ENCODE assay signal across 15 cellular contexts in the genomic region with DNA sequence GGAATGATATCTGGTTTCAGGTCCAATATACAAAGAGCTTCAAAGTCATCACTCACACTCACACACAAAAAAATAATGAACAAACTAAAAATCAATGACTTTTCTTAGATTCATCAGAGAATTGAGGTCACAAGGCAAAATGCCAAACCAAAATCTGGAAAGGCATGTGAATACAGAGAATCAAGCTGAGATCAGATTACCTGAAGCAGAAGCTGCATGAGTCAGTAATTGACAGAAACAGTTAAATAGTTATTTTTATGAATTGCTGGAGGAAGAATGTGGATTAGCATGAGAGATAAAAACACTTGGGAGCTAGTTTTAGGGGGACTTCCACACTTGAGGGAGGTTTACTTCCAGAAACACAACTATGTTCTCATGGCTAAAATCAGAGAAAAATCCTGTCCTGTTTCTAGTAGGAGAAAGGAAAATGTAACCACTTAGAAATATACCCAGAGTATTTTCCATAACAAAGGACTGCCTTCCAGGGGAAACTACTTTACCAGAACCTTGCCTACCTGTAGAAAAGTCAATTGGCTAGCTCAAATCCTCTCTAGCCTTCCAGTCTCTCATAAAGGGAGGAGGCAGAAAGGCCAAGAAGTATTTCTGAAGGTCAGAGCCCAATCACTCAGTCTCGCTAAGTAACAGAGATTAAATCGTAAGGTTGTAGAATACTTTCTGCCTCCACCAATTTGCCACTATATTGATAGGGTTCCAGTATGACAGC.
DNase-seq lines count a peak whose midpoint lies in the region; ATAC-seq and TF ChIP-seq lines count a peak whose summit lies in the region.
"Had no signal": no experiment of that assay in that cellular context is flagged by ENCODE, and none has a peak within 500 bp of the region (broad histone marks: within the 10 kb centered on the region; RNA-seq: fewer than 3 reads in every experiment).

No MANE protein-coding gene starts in this region.

- H3K4me3 ChIP-seq in brain microvascular endothelial cell (ENCODE audit: low read depth, low read length): no peak overlapping the region
- no peak overlapping the region for H3K4me3 ChIP-seq in upper lobe of right lung

- no peak overlapping the region for H3K4me3 Mint-ChIP-seq in type B pancreatic cell
- H3K4me3 Mint-ChIP-seq: memory B cell; stimulated activated effector memory CD8-positive, alpha-beta T cell treated with anti-CD3 and anti-CD28 coated beads, Interleukin-12 subunit alpha, Interleukin-12 subunit beta, amount 100 ng/mL, for 72 hours had no signal

- no peak overlapping the region for H3K27ac ChIP-seq in brain microvascular endothelial cell
- no peak overlapping the region for H3K27ac ChIP-seq in upper lobe of right lung

- TF ChIP-seq CTCF in brain microvascular endothelial cell (IDR thresholded peaks at IDR 0.05; ENCODE audit: low read depth, low read length, missing control alignments) (no peak), type B pancreatic cell (conservative IDR thresholded peaks at IDR 0.05) (no peak), upper lobe of right lung (IDR thresholded peaks at IDR 0.05) (no peak)

- H3K9me3 Mint-ChIP-seq in type B pancreatic cell: peaks cover 3% of the 10 kb centered on the region

- ATAC-seq in upper lobe of right lung (no peak), GM19328 (IDR thresholded peaks at IDR 0.05; ENCODE audit: unreplicated experiment) (no peak)
- ATAC-seq: Panc1; stimulated activated effector memory CD8-positive, alpha-beta T cell treated with anti-CD3 and anti-CD28 coated beads, Interleukin-12 subunit alpha, Interleukin-12 subunit beta, amount 100 ng/mL, for 72 hours had no signal

- H3K36me3 ChIP-seq in brain microvascular endothelial cell (replicated peaks) (no peaks in the 10 kb centered on the region), upper lobe of right lung (no peaks in the 10 kb centered on the region)

- intact Hi-C loops in upper lobe of right lung (cut with DNase I): no loop called here

- H3K36me3 Mint-ChIP-seq in type B pancreatic cell: no peaks in the 10 kb centered on the region
- H3K36me3 Mint-ChIP-seq: stimulated activated effector memory CD8-positive, alpha-beta T cell treated with anti-CD3 and anti-CD28 coated beads, Interleukin-12 subunit alpha, Interleukin-12 subunit beta, amount 100 ng/mL, for 72 hours had no signal

- H3K27me3 ChIP-seq in brain microvascular endothelial cell (replicated peaks): no peaks in the 10 kb centered on the region
- H3K27me3 ChIP-seq in upper lobe of right lung: no peaks in the 10 kb centered on the region

- H3K27ac Mint-ChIP-seq in type B pancreatic cell: no peak overlapping the region
- H3K27ac Mint-ChIP-seq: stimulated activated effector memory CD8-positive, alpha-beta T cell treated with anti-CD3 and anti-CD28 coated beads, Interleukin-12 subunit alpha, Interleukin-12 subunit beta, amount 100 ng/mL, for 72 hours had no signal

- in situ Hi-C loops in brain microvascular endothelial cell (cut with HindIII; ENCODE audit: low pct_ligation_motif_present, low sequenced_read_pairs): no loop called here

- no peaks in the 10 kb centered on the region for H3K9me3 ChIP-seq in upper lobe of right lung

- H3K4me1 Mint-ChIP-seq in type B pancreatic cell (ENCODE audit: unreplicated experiment): peaks cover 6% of the 10 kb centered on the region
- H3K4me1 Mint-ChIP-seq: stimulated activated effector memory CD8-positive, alpha-beta T cell treated with anti-CD3 and anti-CD28 coated beads, Interleukin-12 subunit alpha, Interleukin-12 subunit beta, amount 100 ng/mL, for 72 hours had no signal

- no peaks in the 10 kb centered on the region for H3K4me1 ChIP-seq in upper lobe of right lung

- DNase-seq in EH (ENCODE audit: low read depth) (peak; percentile 40), LHCN-M2 (ENCODE audit: low read depth) (peak; percentile 89), brain microvascular endothelial cell (peak; percentile 77), kidney glomerular epithelial cell (lab: John Stamatoyannopoulos, UW) (peak; percentile 65), NCI-H128 (lab: John Stamatoyannopoulos, UW; ENCODE audit: unreplicated experiment) (no peak), type B pancreatic cell (ENCODE audit: extremely low spot score, unreplicated experiment) (no peak), upper lobe of right lung (no peak)
- DNase-seq: activated CD4-positive, CD25-positive, alpha-beta regulatory T cell treated with anti-CD3 and anti-CD28 coated beads, Interleukin-2, amount 50 U/mL, for 72 hours; activated effector memory CD4-positive, alpha-beta T cell treated with anti-CD3 and anti-CD28 coated beads, Interleukin-2, amount 50 U/mL, for 16 hours; GOT3; NCI-H1092 treated with DMSO at 0.1 percent for 48 hours had no signal

- H3K27me3 Mint-ChIP-seq in type B pancreatic cell: no peaks in the 10 kb centered on the region
- H3K27me3 Mint-ChIP-seq: memory B cell had no signal

Comparison
In these comparisons a context has a peak if more than half of its experiments do, and no peak if none do; other contexts are left out.
1. DNase-seq: peak in EH (single experiment), LHCN-M2 (single experiment), brain microvascular endothelial cell (single experiment) and kidney glomerular epithelial cell (single experiment); none in NCI-H128 (single experiment), type B pancreatic cell (single experiment) and upper lobe of right lung (single experiment).